14 cellular contexts compared by ENCODE assay signal in genomic region chrX:1419545-1420355, GRCh38. TPM values are rescaled to one million over a fixed set of nuclear protein-coding genes. Genes with fewer than 3 reads are reported as not detected.
DNase-seq lines count a peak whose midpoint lies in the region; ATAC-seq and TF ChIP-seq lines count a peak whose summit lies in the region.
"Had no signal": no experiment of that assay in that cellular context is flagged by ENCODE, and none has a peak within 500 bp of the region (broad histone marks: within the 10 kb centered on the region; RNA-seq: fewer than 3 reads in every experiment).

No MANE protein-coding gene starts in this region.

- H3K36me3 ChIP-seq in WERI-Rb-1, result peaks cover 42% of the 10 kb centered on the region
- peaks cover 0 to 1% (median 0%) of the 10 kb centered on the region in 4 donors for H3K36me3 ChIP-seq in right lobe of liver
- peaks cover 65% of the 10 kb centered on the region for H3K36me3 ChIP-seq in suprapubic skin

- H3K4me1 ChIP-seq in right lobe of liver (no peaks in the 10 kb centered on the region), suprapubic skin (no peaks in the 10 kb centered on the region)
- H3K4me1 ChIP-seq: breast epithelium had no signal

- H3K9me3 Mint-ChIP-seq in activated naive CD4-positive, alpha-beta T cell treated with anti-CD3 and anti-CD28 coated beads for 36 hours, result peaks cover 9% of the 10 kb centered on the region

- peaks cover 46% of the 10 kb centered on the region for H3K36me3 Mint-ChIP-seq in activated naive CD4-positive, alpha-beta T cell treated with anti-CD3 and anti-CD28 coated beads for 36 hours (ENCODE audit: low read depth)

- H3K27me3 Mint-ChIP-seq in activated naive CD4-positive, alpha-beta T cell treated with anti-CD3 and anti-CD28 coated beads for 36 hours (ENCODE audit: low read depth), result no peaks in the 10 kb centered on the region

- TF ChIP-seq EP300 in suprapubic skin (IDR thresholded peaks at IDR 0.05), result no peak

- TF ChIP-seq POLR2A in right lobe of liver (IDR thresholded peaks at IDR 0.05), result no peak
- no peak for TF ChIP-seq POLR2A in suprapubic skin (IDR thresholded peaks at IDR 0.05)

- no peak for DNase-seq in activated naive CD4-positive, alpha-beta T cell treated with anti-CD3 and anti-CD28 coated beads for 36 hours
- DNase-seq in activated naive CD4-positive, alpha-beta T cell treated with anti-CD3 and anti-CD28 coated beads, Interleukin-2, amount 50 U/mL, for 16 hours, result no peak
- DNase-seq in WERI-Rb-1, result no peak
- no peak for DNase-seq in right lobe of liver
- DNase-seq in suprapubic skin (ENCODE audit: low spot score in 2 of 2), result peak; percentile 39 to 61
- DNase-seq in NAMALWA (ENCODE audit: low spot score), result no peak
- no peak for DNase-seq in NCI-H1436 (lab: John Stamatoyannopoulos, UW)
- DNase-seq: erythroblast, GF-D8, NCI-H1105 treated with DMSO at 0.1 percent for 48 hours, NCI-H526 treated with DMSO at 0.1 percent for 48 hours had no signal

- H3K9me3 ChIP-seq in WERI-Rb-1 (ENCODE audit: severe bottlenecking), result peaks cover 8% of the 10 kb centered on the region
- H3K9me3 ChIP-seq in right lobe of liver, result no peaks in the 10 kb centered on the region
- H3K9me3 ChIP-seq in suprapubic skin, result no peaks in the 10 kb centered on the region

- no peak overlapping the region for H3K4me3 ChIP-seq in WERI-Rb-1 (ENCODE audit: low read depth, low read length)
- no peak overlapping the region for H3K4me3 ChIP-seq in right lobe of liver
- no peak overlapping the region for H3K4me3 ChIP-seq in suprapubic skin
- H3K4me3 ChIP-seq: BLaER1 treated with 17β-estradiol and CSF1 and Interleukin-3, amounts not matched to agents 10 nM and 100 nM; breast epithelium had no signal

- intact Hi-C loops in activated naive CD4-positive, alpha-beta T cell treated with anti-CD3 and anti-CD28 coated beads for 36 hours (cut with micrococcal nuclease), result no loop called here
- intact Hi-C loops in right lobe of liver (cut with DNase I), result no loop called here

- CTCF ChIA-PET in activated naive CD4-positive, alpha-beta T cell treated with anti-CD3 and anti-CD28 coated beads for 36 hours (lab: Charles Lee), result no interaction called here

- WGBS in right lobe of liver (ENCODE audit: insufficient coverage, low coverage, low lambda C conversion rate, missing lambda C conversion rate), result 74% methylated on average over 4 of the region's 19 CpGs
- 87% methylated on average over 16 of the region's 19 CpGs for WGBS in suprapubic skin

- TF ChIP-seq CTCF in WERI-Rb-1 (IDR thresholded peaks at IDR 0.05; ENCODE audit: low read depth, low read length), result no peak
- no peak for TF ChIP-seq CTCF in right lobe of liver (IDR thresholded peaks at IDR 0.05)
- TF ChIP-seq CTCF in suprapubic skin (IDR thresholded peaks at IDR 0.05), result no peak

- H3K27me3 ChIP-seq in WERI-Rb-1 (ENCODE audit: insufficient read depth, low read depth, severe bottlenecking) (no peaks in the 10 kb centered on the region), right lobe of liver (no peaks in the 10 kb centered on the region), suprapubic skin (no peaks in the 10 kb centered on the region)
- H3K27me3 ChIP-seq: BLaER1 treated with 17β-estradiol and CSF1 and Interleukin-3, amounts not matched to agents 10 nM and 100 nM; breast epithelium had no signal

- no peaks in the 10 kb centered on the region for H3K4me1 Mint-ChIP-seq in activated naive CD4-positive, alpha-beta T cell treated with anti-CD3 and anti-CD28 coated beads for 36 hours (ENCODE audit: low read depth)

- H3K27ac Mint-ChIP-seq in activated naive CD4-positive, alpha-beta T cell treated with anti-CD3 and anti-CD28 coated beads for 36 hours, result peak overlapping the region; percentile 32

- no peak overlapping the region for H3K4me3 Mint-ChIP-seq in activated naive CD4-positive, alpha-beta T cell treated with anti-CD3 and anti-CD28 coated beads for 36 hours

- H3K27ac ChIP-seq in WERI-Rb-1 (peak overlapping the region; percentile 33), right lobe of liver (no peak overlapping the region), suprapubic skin (no peak overlapping the region)
- H3K27ac ChIP-seq: breast epithelium had no signal

- ATAC-seq in right lobe of liver, result peak in 3 of 4 donors; percentile 9 to 20 (median 13)
- no peak for ATAC-seq in HG03280 (IDR thresholded peaks at IDR 0.05; ENCODE audit: unreplicated experiment)

RNA-seq across cellular contexts. Expression of gene SLC25A6, which starts 27.8 kb away (rescaled TPM):
- total RNA-seq in activated naive CD4-positive, alpha-beta T cell treated with anti-CD3 and anti-CD28 coated beads for 36 hours, result 100 to 1,000 TPM; 457 to 463 TPM
- total RNA-seq in right lobe of liver (10 to 100 TPM; 44.3 to 87.8 (median 57.0) TPM), suprapubic skin (100 to 1,000 TPM; 250 to 408 (median 336) TPM)

RNA-seq across cellular contexts. Expression of gene ASMTL, which starts 33.0 kb away (rescaled TPM):
- 10 to 100 TPM; 45.1 to 47.2 TPM for total RNA-seq in activated naive CD4-positive, alpha-beta T cell treated with anti-CD3 and anti-CD28 coated beads for 36 hours
- total RNA-seq in right lobe of liver (10 to 100 TPM; 12.5 to 27.3 (median 18.6) TPM), suprapubic skin (10 to 100 TPM; 19.4 to 27.7 (median 24.4) TPM)

Comparison
In these comparisons a context has a peak if more than half of its experiments do, and no peak if none do; other contexts are left out.
1. DNase-seq: peak in suprapubic skin (2 of 2); none in activated naive CD4-positive, alpha-beta T cell treated with anti-CD3 and anti-CD28 coated beads for 36 hours (single experiment), activated naive CD4-positive, alpha-beta T cell treated with anti-CD3 and anti-CD28 coated beads, Interleukin-2, amount 50 U/mL, for 16 hours (single experiment), WERI-Rb-1 (single experiment), right lobe of liver (0 of 3), NAMALWA (single experiment) and NCI-H1436 (single experiment).